In genomic region chr5:14854806-14855205, GRCh38 we compare ENCODE assay signal across 17 cellular contexts. TPM values are rescaled to one million over a fixed set of nuclear protein-coding genes. Genes with fewer than 3 reads are reported as not detected.
A peak's percentile ranks its signal among the peaks of the same experiment; 100 is the strongest.
DNase-seq lines count a peak whose midpoint lies in the region; ATAC-seq and TF ChIP-seq lines count a peak whose summit lies in the region.
"Had no signal": no experiment of that assay in that cellular context is flagged by ENCODE, and none has a peak within 500 bp of the region (broad histone marks: within the 10 kb centered on the region; RNA-seq: fewer than 3 reads in every experiment).

No MANE protein-coding gene starts in this region.

- no peak for DNase-seq in activated naive CD8-positive, alpha-beta T cell treated with anti-CD3 and anti-CD28 coated beads, Interleukin-2, amount 50 U/mL, for 24 hours
- DNase-seq in CD8-positive, alpha-beta memory T cell: no peak
- DNase-seq in mucosa of descending colon (no peak), COLO668 (lab: John Stamatoyannopoulos, UW; ENCODE audit: unreplicated experiment) (no peak), brain microvascular endothelial cell (no peak)
- DNase-seq: BE2C, DMS79 treated with DMSO at 0.1 percent for 48 hours, H7, HFFc6, NCI-H1417, NCI-H187 treated with DMSO at 0.1 percent for 48 hours, NCI-H226, NCI-H524 had no signal

- peak overlapping the region; percentile 18 for H3K27ac Mint-ChIP-seq in activated naive CD8-positive, alpha-beta T cell
- H3K27ac Mint-ChIP-seq in activated naive CD8-positive, alpha-beta T cell treated with anti-CD3 and anti-CD28 coated beads, Interleukin-2, amount 50 U/mL, for 24 hours: no peak overlapping the region
- H3K27ac Mint-ChIP-seq in CD8-positive, alpha-beta memory T cell: peak overlapping the region in 5 of 8 donors; percentile 12 to 93 (median 38)
- H3K27ac Mint-ChIP-seq in stimulated activated memory B cell treated with anti-CD40 and anti-IgM and Interleukin-4, amounts not matched to agents 10 μg/mL and 1 μg/mL and 100 μg/mL, for 72 hours: peak overlapping the region; percentile 2
- H3K27ac Mint-ChIP-seq: HFFc6 had no signal

- H3K27me3 ChIP-seq in CD8-positive, alpha-beta memory T cell (ENCODE audit: insufficient read depth, low read length, poor library complexity, severe bottlenecking): no peaks in the 10 kb centered on the region
- H3K27me3 ChIP-seq in brain microvascular endothelial cell (replicated peaks): no peaks in the 10 kb centered on the region
- H3K27me3 ChIP-seq: BE2C, SJSA1 had no signal

- no peak overlapping the region for H3K27ac ChIP-seq in CD8-positive, alpha-beta memory T cell (ENCODE audit: low read depth, low read length)
- H3K27ac ChIP-seq in brain microvascular endothelial cell: no peak overlapping the region
- H3K27ac ChIP-seq: KMS-11, SJSA1 had no signal

- TF ChIP-seq CTCF in mucosa of descending colon (IDR thresholded peaks at IDR 0.05) (no peak), brain microvascular endothelial cell (IDR thresholded peaks at IDR 0.05; ENCODE audit: low read depth, low read length, missing control alignments) (no peak)

- no peaks in the 10 kb centered on the region for H3K4me1 ChIP-seq in CD8-positive, alpha-beta memory T cell (ENCODE audit: insufficient read depth, low read length)
- H3K4me1 ChIP-seq in mucosa of descending colon (ENCODE audit: low read depth): peaks cover 7% of the 10 kb centered on the region
- H3K4me1 ChIP-seq: SJSA1 had no signal

- no peak overlapping the region for H3K4me3 Mint-ChIP-seq in activated naive CD8-positive, alpha-beta T cell
- no peak overlapping the region for H3K4me3 Mint-ChIP-seq in activated naive CD8-positive, alpha-beta T cell treated with anti-CD3 and anti-CD28 coated beads, Interleukin-2, amount 50 U/mL, for 24 hours
- H3K4me3 Mint-ChIP-seq in CD8-positive, alpha-beta memory T cell: no peak overlapping the region
- no peak overlapping the region for H3K4me3 Mint-ChIP-seq in stimulated activated memory B cell treated with anti-CD40 and anti-IgM and Interleukin-4, amounts not matched to agents 10 μg/mL and 1 μg/mL and 100 μg/mL, for 72 hours
- H3K4me3 Mint-ChIP-seq: HFFc6 had no signal

- peaks cover 9% of the 10 kb centered on the region for H3K36me3 Mint-ChIP-seq in activated naive CD8-positive, alpha-beta T cell
- H3K36me3 Mint-ChIP-seq in activated naive CD8-positive, alpha-beta T cell treated with anti-CD3 and anti-CD28 coated beads, Interleukin-2, amount 50 U/mL, for 24 hours (ENCODE audit: low read depth): peaks cover 5% of the 10 kb centered on the region
- peaks cover 0 to 20% (median 8%) of the 10 kb centered on the region in 3 donors for H3K36me3 Mint-ChIP-seq in CD8-positive, alpha-beta memory T cell
- peaks cover 11% of the 10 kb centered on the region for H3K36me3 Mint-ChIP-seq in stimulated activated memory B cell treated with anti-CD40 and anti-IgM and Interleukin-4, amounts not matched to agents 10 μg/mL and 1 μg/mL and 100 μg/mL, for 72 hours

- H3K4me1 Mint-ChIP-seq in activated naive CD8-positive, alpha-beta T cell (ENCODE audit: low read depth): peaks cover 49% of the 10 kb centered on the region
- peaks cover 6% of the 10 kb centered on the region for H3K4me1 Mint-ChIP-seq in activated naive CD8-positive, alpha-beta T cell treated with anti-CD3 and anti-CD28 coated beads, Interleukin-2, amount 50 U/mL, for 24 hours
- H3K4me1 Mint-ChIP-seq in CD8-positive, alpha-beta memory T cell: peaks cover 32 to 63% (median 59%) of the 10 kb centered on the region in 3 donors
- H3K4me1 Mint-ChIP-seq in stimulated activated memory B cell treated with anti-CD40 and anti-IgM and Interleukin-4, amounts not matched to agents 10 μg/mL and 1 μg/mL and 100 μg/mL, for 72 hours: peaks cover 34% of the 10 kb centered on the region

- no peaks in the 10 kb centered on the region for H3K9me3 Mint-ChIP-seq in activated naive CD8-positive, alpha-beta T cell (ENCODE audit: low read depth)
- no peaks in the 10 kb centered on the region for H3K9me3 Mint-ChIP-seq in activated naive CD8-positive, alpha-beta T cell treated with anti-CD3 and anti-CD28 coated beads, Interleukin-2, amount 50 U/mL, for 24 hours
- no peaks in the 10 kb centered on the region for H3K9me3 Mint-ChIP-seq in CD8-positive, alpha-beta memory T cell
- H3K9me3 Mint-ChIP-seq in stimulated activated memory B cell treated with anti-CD40 and anti-IgM and Interleukin-4, amounts not matched to agents 10 μg/mL and 1 μg/mL and 100 μg/mL, for 72 hours: no peaks in the 10 kb centered on the region
- H3K9me3 Mint-ChIP-seq: HFFc6 had no signal

- no peak overlapping the region for H3K4me3 ChIP-seq in CD8-positive, alpha-beta memory T cell (ENCODE audit: low read length)
- H3K4me3 ChIP-seq in mucosa of descending colon: no peak overlapping the region
- no peak overlapping the region for H3K4me3 ChIP-seq in brain microvascular endothelial cell (ENCODE audit: low read depth, low read length)
- H3K4me3 ChIP-seq: SJSA1 had no signal

- no peak for ATAC-seq in activated naive CD8-positive, alpha-beta T cell treated with anti-CD3 and anti-CD28 coated beads, Interleukin-2, amount 50 U/mL, for 24 hours
- ATAC-seq in mucosa of descending colon: peak; percentile 76
- no peak for ATAC-seq in stimulated activated memory B cell treated with anti-CD40 and anti-IgM and Interleukin-4, amounts not matched to agents 10 μg/mL and 1 μg/mL and 100 μg/mL, for 72 hours

- no peaks in the 10 kb centered on the region for H3K27me3 Mint-ChIP-seq in activated naive CD8-positive, alpha-beta T cell
- no peaks in the 10 kb centered on the region for H3K27me3 Mint-ChIP-seq in activated naive CD8-positive, alpha-beta T cell treated with anti-CD3 and anti-CD28 coated beads, Interleukin-2, amount 50 U/mL, for 24 hours
- H3K27me3 Mint-ChIP-seq in CD8-positive, alpha-beta memory T cell: no peaks in the 10 kb centered on the region
- no peaks in the 10 kb centered on the region for H3K27me3 Mint-ChIP-seq in stimulated activated memory B cell treated with anti-CD40 and anti-IgM and Interleukin-4, amounts not matched to agents 10 μg/mL and 1 μg/mL and 100 μg/mL, for 72 hours

- CTCF ChIA-PET in CD8-positive, alpha-beta memory T cell (lab: Charles Lee): no interaction called here

- POLR2A ChIA-PET in CD8-positive, alpha-beta memory T cell (lab: Charles Lee): no interaction called here

- H3K9me3 ChIP-seq in CD8-positive, alpha-beta memory T cell (ENCODE audit: low read length): no peaks in the 10 kb centered on the region
- H3K9me3 ChIP-seq in mucosa of descending colon: no peaks in the 10 kb centered on the region
- H3K9me3 ChIP-seq: BE2C, SJSA1 had no signal

- in situ Hi-C loops in brain microvascular endothelial cell (cut with HindIII; ENCODE audit: low pct_ligation_motif_present, low sequenced_read_pairs): no loop called here

- intact Hi-C loops in mucosa of descending colon (cut with DNase I, micrococcal nuclease): no loop called here

- H3K36me3 ChIP-seq in CD8-positive, alpha-beta memory T cell (ENCODE audit: insufficient read depth, low read length): no peaks in the 10 kb centered on the region
- H3K36me3 ChIP-seq in mucosa of descending colon (ENCODE audit: low read depth) (no peaks in the 10 kb centered on the region), brain microvascular endothelial cell (replicated peaks) (no peaks in the 10 kb centered on the region)
- H3K36me3 ChIP-seq: BE2C, SJSA1 had no signal

RNA-seq across cellular contexts. Expression of gene ANKH, which starts 16.8 kb away (rescaled TPM):
- 10 to 100 TPM; 80.0 to 80.5 TPM for total RNA-seq in CD8-positive, alpha-beta memory T cell
- polyA plus RNA-seq in CD8-positive, alpha-beta memory T cell: 47.0 TPM
- total RNA-seq in mucosa of descending colon: 100 to 1,000 TPM in 2 of 3 donors, 10 to 100 TPM in 1; 85.4 to 177 (median 105) TPM
